ENCODE assay signal across 1 cellular context in the genomic region with DNA sequence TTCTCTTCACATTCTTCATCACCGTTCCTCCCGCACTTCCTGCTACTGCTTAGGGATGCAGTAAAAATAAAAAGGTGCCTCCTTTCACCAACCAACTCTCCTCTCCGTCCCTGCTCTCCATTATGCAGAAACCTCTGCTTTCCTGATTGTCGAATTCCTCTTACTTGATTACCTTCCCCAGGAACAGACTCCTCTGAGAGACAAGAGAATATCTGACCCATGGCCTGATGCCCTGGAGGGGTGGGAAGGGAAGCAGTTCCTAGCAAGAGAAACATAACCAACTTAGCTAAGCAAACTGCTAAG.
TF ChIP-seq lines count a peak whose summit lies in the region.

No MANE protein-coding gene starts in this region.

TF ChIP-seq in H1, 55 proteins besides CTCF, POLR2A, EP300 and RAD21:
- TF ChIP-seq, protein P1, sequence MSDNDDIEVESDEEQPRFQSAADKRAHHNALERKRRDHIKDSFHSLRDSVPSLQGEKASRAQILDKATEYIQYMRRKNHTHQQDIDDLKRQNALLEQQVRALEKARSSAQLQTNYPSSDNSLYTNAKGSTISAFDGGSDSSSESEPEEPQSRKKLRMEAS (IDR thresholded peaks at IDR 0.05), result no peak
- TF ChIP-seq SIN3A (conservative IDR thresholded peaks at IDR 0.05 in 1 of 2, IDR thresholded peaks at IDR 0.05 in 1 of 2; ENCODE audit: low read depth in 1 of 2, low read length in 2 of 2) (no peak), RNF2 (IDR thresholded peaks at IDR 0.05; ENCODE audit: borderline replicate concordance, low read depth, low read length, missing control alignments, poor library complexity, severe bottlenecking) (no peak), SUZ12 (IDR thresholded peaks at IDR 0.05; ENCODE audit: low read length) (no peak), JUN (IDR thresholded peaks at IDR 0.05; ENCODE audit: low read depth, low read length) (no peak), CBX8 (IDR thresholded peaks at IDR 0.05; ENCODE audit: borderline replicate concordance, low read depth, low read length) (no peak), EGR1 (IDR thresholded peaks at IDR 0.05; ENCODE audit: borderline replicate concordance, low read depth, low read length) (no peak), KDM1A (IDR thresholded peaks at IDR 0.05; ENCODE audit: borderline replicate concordance, low read length) (no peak)
- TF ChIP-seq, protein P2, sequence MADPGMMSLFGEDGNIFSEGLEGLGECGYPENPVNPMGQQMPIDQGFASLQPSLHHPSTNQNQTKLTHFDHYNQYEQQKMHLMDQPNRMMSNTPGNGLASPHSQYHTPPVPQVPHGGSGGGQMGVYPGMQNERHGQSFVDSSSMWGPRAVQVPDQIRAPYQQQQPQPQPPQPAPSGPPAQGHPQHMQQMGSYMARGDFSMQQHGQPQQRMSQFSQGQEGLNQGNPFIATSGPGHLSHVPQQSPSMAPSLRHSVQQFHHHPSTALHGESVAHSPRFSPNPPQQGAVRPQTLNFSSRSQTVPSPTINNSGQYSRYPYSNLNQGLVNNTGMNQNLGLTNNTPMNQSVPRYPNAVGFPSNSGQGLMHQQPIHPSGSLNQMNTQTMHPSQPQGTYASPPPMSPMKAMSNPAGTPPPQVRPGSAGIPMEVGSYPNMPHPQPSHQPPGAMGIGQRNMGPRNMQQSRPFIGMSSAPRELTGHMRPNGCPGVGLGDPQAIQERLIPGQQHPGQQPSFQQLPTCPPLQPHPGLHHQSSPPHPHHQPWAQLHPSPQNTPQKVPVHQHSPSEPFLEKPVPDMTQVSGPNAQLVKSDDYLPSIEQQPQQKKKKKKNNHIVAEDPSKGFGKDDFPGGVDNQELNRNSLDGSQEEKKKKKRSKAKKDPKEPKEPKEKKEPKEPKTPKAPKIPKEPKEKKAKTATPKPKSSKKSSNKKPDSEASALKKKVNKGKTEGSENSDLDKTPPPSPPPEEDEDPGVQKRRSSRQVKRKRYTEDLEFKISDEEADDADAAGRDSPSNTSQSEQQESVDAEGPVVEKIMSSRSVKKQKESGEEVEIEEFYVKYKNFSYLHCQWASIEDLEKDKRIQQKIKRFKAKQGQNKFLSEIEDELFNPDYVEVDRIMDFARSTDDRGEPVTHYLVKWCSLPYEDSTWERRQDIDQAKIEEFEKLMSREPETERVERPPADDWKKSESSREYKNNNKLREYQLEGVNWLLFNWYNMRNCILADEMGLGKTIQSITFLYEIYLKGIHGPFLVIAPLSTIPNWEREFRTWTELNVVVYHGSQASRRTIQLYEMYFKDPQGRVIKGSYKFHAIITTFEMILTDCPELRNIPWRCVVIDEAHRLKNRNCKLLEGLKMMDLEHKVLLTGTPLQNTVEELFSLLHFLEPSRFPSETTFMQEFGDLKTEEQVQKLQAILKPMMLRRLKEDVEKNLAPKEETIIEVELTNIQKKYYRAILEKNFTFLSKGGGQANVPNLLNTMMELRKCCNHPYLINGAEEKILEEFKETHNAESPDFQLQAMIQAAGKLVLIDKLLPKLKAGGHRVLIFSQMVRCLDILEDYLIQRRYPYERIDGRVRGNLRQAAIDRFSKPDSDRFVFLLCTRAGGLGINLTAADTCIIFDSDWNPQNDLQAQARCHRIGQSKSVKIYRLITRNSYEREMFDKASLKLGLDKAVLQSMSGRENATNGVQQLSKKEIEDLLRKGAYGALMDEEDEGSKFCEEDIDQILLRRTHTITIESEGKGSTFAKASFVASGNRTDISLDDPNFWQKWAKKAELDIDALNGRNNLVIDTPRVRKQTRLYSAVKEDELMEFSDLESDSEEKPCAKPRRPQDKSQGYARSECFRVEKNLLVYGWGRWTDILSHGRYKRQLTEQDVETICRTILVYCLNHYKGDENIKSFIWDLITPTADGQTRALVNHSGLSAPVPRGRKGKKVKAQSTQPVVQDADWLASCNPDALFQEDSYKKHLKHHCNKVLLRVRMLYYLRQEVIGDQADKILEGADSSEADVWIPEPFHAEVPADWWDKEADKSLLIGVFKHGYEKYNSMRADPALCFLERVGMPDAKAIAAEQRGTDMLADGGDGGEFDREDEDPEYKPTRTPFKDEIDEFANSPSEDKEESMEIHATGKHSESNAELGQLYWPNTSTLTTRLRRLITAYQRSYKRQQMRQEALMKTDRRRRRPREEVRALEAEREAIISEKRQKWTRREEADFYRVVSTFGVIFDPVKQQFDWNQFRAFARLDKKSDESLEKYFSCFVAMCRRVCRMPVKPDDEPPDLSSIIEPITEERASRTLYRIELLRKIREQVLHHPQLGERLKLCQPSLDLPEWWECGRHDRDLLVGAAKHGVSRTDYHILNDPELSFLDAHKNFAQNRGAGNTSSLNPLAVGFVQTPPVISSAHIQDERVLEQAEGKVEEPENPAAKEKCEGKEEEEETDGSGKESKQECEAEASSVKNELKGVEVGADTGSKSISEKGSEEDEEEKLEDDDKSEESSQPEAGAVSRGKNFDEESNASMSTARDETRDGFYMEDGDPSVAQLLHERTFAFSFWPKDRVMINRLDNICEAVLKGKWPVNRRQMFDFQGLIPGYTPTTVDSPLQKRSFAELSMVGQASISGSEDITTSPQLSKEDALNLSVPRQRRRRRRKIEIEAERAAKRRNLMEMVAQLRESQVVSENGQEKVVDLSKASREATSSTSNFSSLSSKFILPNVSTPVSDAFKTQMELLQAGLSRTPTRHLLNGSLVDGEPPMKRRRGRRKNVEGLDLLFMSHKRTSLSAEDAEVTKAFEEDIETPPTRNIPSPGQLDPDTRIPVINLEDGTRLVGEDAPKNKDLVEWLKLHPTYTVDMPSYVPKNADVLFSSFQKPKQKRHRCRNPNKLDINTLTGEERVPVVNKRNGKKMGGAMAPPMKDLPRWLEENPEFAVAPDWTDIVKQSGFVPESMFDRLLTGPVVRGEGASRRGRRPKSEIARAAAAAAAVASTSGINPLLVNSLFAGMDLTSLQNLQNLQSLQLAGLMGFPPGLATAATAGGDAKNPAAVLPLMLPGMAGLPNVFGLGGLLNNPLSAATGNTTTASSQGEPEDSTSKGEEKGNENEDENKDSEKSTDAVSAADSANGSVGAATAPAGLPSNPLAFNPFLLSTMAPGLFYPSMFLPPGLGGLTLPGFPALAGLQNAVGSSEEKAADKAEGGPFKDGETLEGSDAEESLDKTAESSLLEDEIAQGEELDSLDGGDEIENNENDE (IDR thresholded peaks at IDR 0.05; ENCODE audit: insufficient replicate concordance, low read length), result no peak
